Comparison of ENCODE assay signal across 13 cellular contexts in genomic region chr1:156858555-156858956, GRCh38. TPM values are rescaled to one million over a fixed set of nuclear protein-coding genes. Genes with fewer than 3 reads are reported as not detected.
A peak's percentile ranks its signal among the peaks of the same experiment; 100 is the strongest.
DNase-seq lines count a peak whose midpoint lies in the region; ATAC-seq, FAIRE-seq and TF ChIP-seq lines count a peak whose summit lies in the region.
"Had no signal": no experiment of that assay in that cellular context is flagged by ENCODE, and none has a peak within 500 bp of the region (broad histone marks: within the 10 kb centered on the region; RNA-seq: fewer than 3 reads in every experiment).

No MANE protein-coding gene starts in this region.

- peaks cover 73% of the 10 kb centered on the region for H3K4me1 Mint-ChIP-seq in nephron progenitor cell

- H3K27me3 ChIP-seq in NT2/D1 (ENCODE audit: insufficient read depth, insufficient read length) (peaks cover 81% of the 10 kb centered on the region), esophagus squamous epithelium (peaks cover 8 to 84% (median 23%) of the 10 kb centered on the region in 4 donors)

- 14 to 22% methylated on average over 2 to 5 of the region's 5 CpGs for WGBS in esophagus squamous epithelium, 2 donors

- no peak overlapping the region for H3K27ac Mint-ChIP-seq in nephron progenitor cell
- H3K27ac Mint-ChIP-seq: progenitor cell of endocrine pancreas had no signal

- H3K36me3 ChIP-seq in NT2/D1 (ENCODE audit: insufficient read depth, insufficient read length, low read length) (no peaks in the 10 kb centered on the region), esophagus squamous epithelium (no peaks in the 10 kb centered on the region)

- FAIRE-seq in RCC 7860 (lab: Jason Lieb, UNC) = no peak
- FAIRE-seq: colon had no signal

- intact Hi-C loops in esophagus squamous epithelium (cut with DNase I) = no loop called here

- no peaks in the 10 kb centered on the region for H3K36me3 Mint-ChIP-seq in nephron progenitor cell (ENCODE audit: low read depth)

- no peak for TF ChIP-seq POLR2A in esophagus squamous epithelium (IDR thresholded peaks at IDR 0.05)

- H3K9ac ChIP-seq in NT2/D1 (ENCODE audit: insufficient read length, low read depth) = peak overlapping the region; percentile 14

- TF ChIP-seq CTCF in esophagus squamous epithelium (IDR thresholded peaks at IDR 0.05) = no peak
- no peak for TF ChIP-seq CTCF in nephron progenitor cell (IDR thresholded peaks at IDR 0.05)

- no peaks in the 10 kb centered on the region for H3K9me3 Mint-ChIP-seq in nephron progenitor cell

- H3K4me3 ChIP-seq in NT2/D1 (ENCODE audit: insufficient read length, low read depth) = peak overlapping the region; percentile 26
- H3K4me3 ChIP-seq in esophagus squamous epithelium = peak overlapping the region in 3 of 4 donors; percentile 26 to 61 (median 35)
- H3K4me3 ChIP-seq: SK-N-MC had no signal

- H3K4me1 ChIP-seq in NT2/D1 (ENCODE audit: insufficient read depth, insufficient read length) (peaks cover 21% of the 10 kb centered on the region), esophagus squamous epithelium (peaks cover 24 to 32% (median 28%) of the 10 kb centered on the region in 3 donors)

- H3K27me3 Mint-ChIP-seq in nephron progenitor cell (ENCODE audit: low read depth, poor library complexity) = peaks cover 76% of the 10 kb centered on the region

- no peak overlapping the region for H3K27ac ChIP-seq in esophagus squamous epithelium
- H3K27ac ChIP-seq: SK-N-MC had no signal

- DNase-seq in ELF-1 (ENCODE audit: low read depth, low spot score) = peak; percentile 50
- no peak for DNase-seq in NT2/D1 (ENCODE audit: low read depth, low spot score)
- DNase-seq in esophagus squamous epithelium (lab: John Stamatoyannopoulos, UW) = no peak
- DNase-seq in nephron progenitor cell = no peak
- no peak for DNase-seq in pons (ENCODE audit: low spot score)
- no peak for DNase-seq in RCC 7860 (ENCODE audit: low spot score)
- DNase-seq: activated CD8-positive, alpha-beta memory T cell treated with anti-CD3 and anti-CD28 coated beads, Interleukin-2, amount 50 U/mL, for 4 hours; NCI-H2029 treated with DMSO at 0.1 percent for 48 hours had no signal

- peak overlapping the region; percentile 82 for H3K4me3 Mint-ChIP-seq in nephron progenitor cell

- ATAC-seq in GM19463 (IDR thresholded peaks at IDR 0.05; ENCODE audit: unreplicated experiment) (no peak), GM19467 (IDR thresholded peaks at IDR 0.05; ENCODE audit: unreplicated experiment) (no peak)

- H3K9me3 ChIP-seq in NT2/D1 (ENCODE audit: insufficient read depth, low read length) (no peaks in the 10 kb centered on the region), esophagus squamous epithelium (no peaks in the 10 kb centered on the region)

RNA-seq across cellular contexts. Expression of gene INSRR, which starts 0.4 kb away (rescaled TPM):
- total RNA-seq in esophagus squamous epithelium = not detected
- total RNA-seq: progenitor cell of endocrine pancreas had no signal

RNA-seq across cellular contexts. Expression of gene NTRK1, which starts 2.1 kb away (rescaled TPM):
- total RNA-seq in esophagus squamous epithelium = under 1 TPM in 2 of 4 donors, not detected in 2; 0.09 to 0.57 TPM
- total RNA-seq: progenitor cell of endocrine pancreas had no signal

RNA-seq across cellular contexts. Expression of gene PEAR1, which starts 35.0 kb away (rescaled TPM):
- 1 to 10 TPM; 1.1 to 4.6 (median 2.7) TPM for total RNA-seq in esophagus squamous epithelium
- total RNA-seq: progenitor cell of endocrine pancreas had no signal

RNA-seq across cellular contexts. Expression of gene SH2D2A, which starts 41.9 kb away (rescaled TPM):
- 1 to 10 TPM in 2 of 4 donors, under 1 TPM in 1, not detected in 1; 0.32 to 2.0 (median 1.7) TPM for total RNA-seq in esophagus squamous epithelium
- total RNA-seq: progenitor cell of endocrine pancreas had no signal
